In genomic region chr2:19347619-19348562, GRCh38 we compare ENCODE assay signal across 8 cellular contexts. TPM values are rescaled to one million over a fixed set of nuclear protein-coding genes. Genes with fewer than 3 reads are reported as not detected.
DNase-seq lines count a peak whose midpoint lies in the region; ATAC-seq, FAIRE-seq and TF ChIP-seq lines count a peak whose summit lies in the region.

No MANE protein-coding gene starts in this region.

- peak; percentile 50 for FAIRE-seq in H54 (lab: Jason Lieb, UNC)

- peak; percentile 88 to 96 (median 89) for ATAC-seq in natural killer cell
- ATAC-seq in stimulated activated naive B cell treated with anti-CD40 and anti-IgM and Interleukin-4, amounts not matched to agents 10 μg/mL and 1 μg/mL and 100 μg/mL, for 72 hours (replicated peaks) = peak; percentile 89 to 92

- DNase-seq in ELF-1 (ENCODE audit: low read depth, low spot score) = peak; percentile 94
- DNase-seq in H54 (ENCODE audit: insufficient read length, low spot score) = peak; percentile 99
- DNase-seq in LNCaP clone FGC (ENCODE audit: low read depth) = peak; percentile 84
- peak; percentile 90 for DNase-seq in RPMI8226
- peak; percentile 97 for DNase-seq in activated T-helper 2 cell treated with anti-CD3 and anti-CD28 coated beads, Interferon-gamma antibody, Interleukin-2, Interleukin-4, amounts not matched to agents 10 μg/mL and 5 μg/mL and 100 μg/mL, durations not matched to agents 14 hours and 24 hours and 36 hours (ENCODE audit: low spot score)
- DNase-seq in fibroblast of mammary gland (ENCODE audit: low read depth) = peak; percentile 99
- DNase-seq in natural killer cell = peak; percentile 99
- DNase-seq in stimulated activated naive B cell treated with anti-CD40 and anti-IgM and Interleukin-4, amounts not matched to agents 10 μg/mL and 1 μg/mL and 100 μg/mL, for 72 hours = peak; percentile 96

- TF ChIP-seq CTCF in LNCaP clone FGC (IDR thresholded peaks at IDR 0.05; ENCODE audit: control insufficient read depth, extremely low read depth, insufficient read depth) = no peak
- no peak for TF ChIP-seq CTCF in fibroblast of mammary gland (conservative IDR thresholded peaks at IDR 0.05; ENCODE audit: control insufficient read depth, insufficient read depth, low read depth, low read length)
- TF ChIP-seq CTCF in natural killer cell (IDR thresholded peaks at IDR 0.05) = no peak

- peak overlapping the region; percentile 93 for H3K27ac Mint-ChIP-seq in activated T-helper 2 cell treated with anti-CD3 and anti-CD28 coated beads, Interferon-gamma antibody, Interleukin-2, Interleukin-4, amounts not matched to agents 10 μg/mL and 5 μg/mL and 100 μg/mL, durations not matched to agents 14 hours and 24 hours and 36 hours
- peak overlapping the region; percentile 95 to 98 for H3K27ac Mint-ChIP-seq in natural killer cell
- H3K27ac Mint-ChIP-seq in stimulated activated naive B cell treated with anti-CD40 and anti-IgM and Interleukin-4, amounts not matched to agents 10 μg/mL and 1 μg/mL and 100 μg/mL, for 72 hours = peak overlapping the region; percentile 99

- peak overlapping the region; percentile 96 for H3K4me3 Mint-ChIP-seq in activated T-helper 2 cell treated with anti-CD3 and anti-CD28 coated beads, Interferon-gamma antibody, Interleukin-2, Interleukin-4, amounts not matched to agents 10 μg/mL and 5 μg/mL and 100 μg/mL, durations not matched to agents 14 hours and 24 hours and 36 hours (ENCODE audit: low read depth)
- H3K4me3 Mint-ChIP-seq in natural killer cell = peak overlapping the region; percentile 96
- H3K4me3 Mint-ChIP-seq in stimulated activated naive B cell treated with anti-CD40 and anti-IgM and Interleukin-4, amounts not matched to agents 10 μg/mL and 1 μg/mL and 100 μg/mL, for 72 hours = peak overlapping the region; percentile 99

- intact Hi-C loops in activated T-helper 2 cell treated with anti-CD3 and anti-CD28 coated beads, Interferon-gamma antibody, Interleukin-2, Interleukin-4, amounts not matched to agents 10 μg/mL and 5 μg/mL and 100 μg/mL, durations not matched to agents 14 hours and 24 hours and 36 hours (cut with micrococcal nuclease) = loop anchor here (1.0 to 10.0 kb wide), 6 partner anchors 519 to 1593 kb away; partner anchors contain the start of genes GEN1, LAPTM4A, RDH14 and SMC6
- intact Hi-C loops in natural killer cell (cut with micrococcal nuclease) = loop anchor here (1.0 to 5.0 kb wide), 5 partner anchors 14 to 788 kb away; partner anchors contain the start of genes RDH14, TTC32 and WDR35

- peak; percentile 95 for TF ChIP-seq POLR2A in H54 (IDR thresholded peaks at IDR 0.05; ENCODE audit: low read depth, low read length)

- H3K9me3 Mint-ChIP-seq in activated T-helper 2 cell treated with anti-CD3 and anti-CD28 coated beads, Interferon-gamma antibody, Interleukin-2, Interleukin-4, amounts not matched to agents 10 μg/mL and 5 μg/mL and 100 μg/mL, durations not matched to agents 14 hours and 24 hours and 36 hours = no peaks in the 10 kb centered on the region
- no peaks in the 10 kb centered on the region for H3K9me3 Mint-ChIP-seq in natural killer cell
- peaks cover 2 to 3% of the 10 kb centered on the region in 2 donors for H3K9me3 Mint-ChIP-seq in stimulated activated naive B cell treated with anti-CD40 and anti-IgM and Interleukin-4, amounts not matched to agents 10 μg/mL and 1 μg/mL and 100 μg/mL, for 72 hours

- H3K27me3 Mint-ChIP-seq in activated T-helper 2 cell treated with anti-CD3 and anti-CD28 coated beads, Interferon-gamma antibody, Interleukin-2, Interleukin-4, amounts not matched to agents 10 μg/mL and 5 μg/mL and 100 μg/mL, durations not matched to agents 14 hours and 24 hours and 36 hours (ENCODE audit: low read depth) = peaks cover 33% of the 10 kb centered on the region
- peaks cover 19 to 28% of the 10 kb centered on the region in 2 donors for H3K27me3 Mint-ChIP-seq in natural killer cell (ENCODE audit: low read depth in 2 of 2)
- peaks cover 38 to 47% of the 10 kb centered on the region in 2 donors for H3K27me3 Mint-ChIP-seq in stimulated activated naive B cell treated with anti-CD40 and anti-IgM and Interleukin-4, amounts not matched to agents 10 μg/mL and 1 μg/mL and 100 μg/mL, for 72 hours

- H3K4me3 ChIP-seq in LNCaP clone FGC (ENCODE audit: low read depth, low read length) (peak overlapping the region; percentile 75), fibroblast of mammary gland (ENCODE audit: control insufficient read depth, low read depth, low read length) (peak overlapping the region; percentile 75)

- H3K36me3 Mint-ChIP-seq in activated T-helper 2 cell treated with anti-CD3 and anti-CD28 coated beads, Interferon-gamma antibody, Interleukin-2, Interleukin-4, amounts not matched to agents 10 μg/mL and 5 μg/mL and 100 μg/mL, durations not matched to agents 14 hours and 24 hours and 36 hours (ENCODE audit: low read depth) = peaks cover 5% of the 10 kb centered on the region
- no peaks in the 10 kb centered on the region for H3K36me3 Mint-ChIP-seq in natural killer cell
- H3K36me3 Mint-ChIP-seq in stimulated activated naive B cell treated with anti-CD40 and anti-IgM and Interleukin-4, amounts not matched to agents 10 μg/mL and 1 μg/mL and 100 μg/mL, for 72 hours = peaks cover 7 to 13% of the 10 kb centered on the region in 2 donors

- peaks cover 20% of the 10 kb centered on the region for H3K4me1 Mint-ChIP-seq in activated T-helper 2 cell treated with anti-CD3 and anti-CD28 coated beads, Interferon-gamma antibody, Interleukin-2, Interleukin-4, amounts not matched to agents 10 μg/mL and 5 μg/mL and 100 μg/mL, durations not matched to agents 14 hours and 24 hours and 36 hours (ENCODE audit: low read depth)
- H3K4me1 Mint-ChIP-seq in natural killer cell = peaks cover 17 to 33% of the 10 kb centered on the region in 2 donors
- H3K4me1 Mint-ChIP-seq in stimulated activated naive B cell treated with anti-CD40 and anti-IgM and Interleukin-4, amounts not matched to agents 10 μg/mL and 1 μg/mL and 100 μg/mL, for 72 hours = peaks cover 29 to 45% of the 10 kb centered on the region in 2 donors

RNA-seq across cellular contexts. Expression of gene OSR1, which starts 10.5 kb away (rescaled TPM):
- total RNA-seq in activated T-helper 2 cell treated with anti-CD3 and anti-CD28 coated beads, Interferon-gamma antibody, Interleukin-2, Interleukin-4, amounts not matched to agents 10 μg/mL and 5 μg/mL and 100 μg/mL, durations not matched to agents 14 hours and 24 hours and 36 hours = not detected in 2 replicates
- not detected for total RNA-seq in natural killer cell

Comparison
In these comparisons a context has a peak if more than half of its experiments do, and no peak if none do; other contexts are left out.
1. Peak in every context shown above with its lines: DNase-seq, ATAC-seq and H3K4me3 ChIP-seq.